ENCODE assay signal across 8 cellular contexts in the genomic region with DNA sequence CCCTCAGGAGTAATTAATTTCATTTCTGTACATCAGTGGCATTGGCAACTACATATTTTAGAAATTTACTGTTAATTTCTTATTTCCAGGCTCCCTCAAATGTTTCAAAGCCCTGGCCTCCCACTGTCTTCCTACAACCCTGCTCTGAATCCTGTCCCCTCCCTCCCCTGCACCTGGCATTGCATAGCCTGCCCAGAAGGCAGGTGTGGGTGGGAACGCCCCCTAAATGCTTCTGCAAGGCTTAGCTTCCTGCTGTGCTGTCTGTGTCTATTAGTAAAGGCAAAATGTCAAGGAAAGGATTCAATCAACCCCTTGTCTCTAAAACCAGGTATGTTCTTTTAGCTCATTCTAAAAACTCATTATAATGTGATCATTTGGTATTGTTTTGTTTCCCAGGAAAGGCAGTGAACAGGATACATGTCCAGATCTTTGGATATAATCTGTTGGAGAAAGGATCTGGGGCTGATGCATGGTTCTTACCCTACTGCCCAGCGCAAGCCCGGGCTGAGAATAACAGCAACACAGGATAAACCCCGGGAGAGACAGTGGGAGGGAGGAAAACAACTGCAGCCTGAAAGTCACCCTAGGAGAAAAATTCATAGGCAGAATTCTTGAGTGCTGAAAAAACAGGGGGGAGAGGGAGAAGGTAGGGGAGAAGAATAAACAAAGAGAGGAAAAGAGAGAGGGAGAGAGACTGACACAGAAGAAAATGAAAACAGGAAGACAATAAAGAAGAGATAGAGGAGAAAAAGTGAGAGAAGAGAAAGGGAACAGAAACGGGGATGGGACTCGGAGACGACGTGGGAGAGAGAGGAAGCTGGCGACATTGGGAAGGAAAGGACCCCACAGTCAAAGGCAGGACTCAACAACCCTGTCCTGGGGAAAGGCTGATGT. TPM values are rescaled to one million over a fixed set of nuclear protein-coding genes. Genes with fewer than 3 reads are reported as not detected.
A peak's percentile ranks its signal among the peaks of the same experiment; 100 is the strongest.
DNase-seq lines count a peak whose midpoint lies in the region; ATAC-seq and TF ChIP-seq lines count a peak whose summit lies in the region.

No MANE protein-coding gene starts in this region.

- H3K4me3 Mint-ChIP-seq in stimulated activated naive CD8-positive, alpha-beta T cell treated with anti-CD3 and anti-CD28 coated beads, Interleukin-15, Interleukin-2, amounts not matched to agents 100 ng/mL and 50 ng/mL, for 24 hours, result peak overlapping the region; percentile 85

- H3K27me3 Mint-ChIP-seq in stimulated activated naive CD8-positive, alpha-beta T cell treated with anti-CD3 and anti-CD28 coated beads, Interleukin-15, Interleukin-2, amounts not matched to agents 100 ng/mL and 50 ng/mL, for 24 hours, result peaks cover 68% of the 10 kb centered on the region

- peak overlapping the region; percentile 55 for H3K4me3 ChIP-seq in RWPE2 (ENCODE audit: severe bottlenecking)
- H3K4me3 ChIP-seq in fibroblast of villous mesenchyme (ENCODE audit: low read depth, low read length), result peak overlapping the region; percentile 69

- H3K4me1 Mint-ChIP-seq in stimulated activated naive CD8-positive, alpha-beta T cell treated with anti-CD3 and anti-CD28 coated beads, Interleukin-15, Interleukin-2, amounts not matched to agents 100 ng/mL and 50 ng/mL, for 24 hours (ENCODE audit: low read depth), result peaks cover 12% of the 10 kb centered on the region

- H3K27ac Mint-ChIP-seq in stimulated activated naive CD8-positive, alpha-beta T cell treated with anti-CD3 and anti-CD28 coated beads, Interleukin-15, Interleukin-2, amounts not matched to agents 100 ng/mL and 50 ng/mL, for 24 hours, result peak overlapping the region; percentile 76

- H3K27ac ChIP-seq in RWPE2 (ENCODE audit: poor library complexity, severe bottlenecking), result peak overlapping the region; percentile 29

- no peak for DNase-seq in stimulated activated naive CD8-positive, alpha-beta T cell treated with anti-CD3 and anti-CD28 coated beads, Interleukin-15, Interleukin-2, amounts not matched to agents 100 U/mL and 50 U/mL, for 24 hours
- DNase-seq in RWPE2 (ENCODE audit: low spot score) (no peak), fibroblast of villous mesenchyme (ENCODE audit: low read depth) (no peak), retina (peak; percentile 34), A172 (ENCODE audit: low spot score) (no peak)

- H3K36me3 ChIP-seq in RWPE2 (ENCODE audit: low read depth), result no peaks in the 10 kb centered on the region

- H3K9me3 Mint-ChIP-seq in stimulated activated naive CD8-positive, alpha-beta T cell treated with anti-CD3 and anti-CD28 coated beads, Interleukin-15, Interleukin-2, amounts not matched to agents 100 ng/mL and 50 ng/mL, for 24 hours, result peaks cover 10% of the 10 kb centered on the region

- TF ChIP-seq CTCF in RWPE2 (IDR thresholded peaks at IDR 0.05; ENCODE audit: poor library complexity, severe bottlenecking) (no peak), fibroblast of villous mesenchyme (IDR thresholded peaks at IDR 0.05; ENCODE audit: insufficient read depth, low read depth, low read length) (no peak)

- no peaks in the 10 kb centered on the region for H3K27me3 ChIP-seq in RWPE2 (ENCODE audit: insufficient read depth, poor library complexity, severe bottlenecking)

- no peak for ATAC-seq in stimulated activated naive CD8-positive, alpha-beta T cell treated with anti-CD3 and anti-CD28 coated beads, Interleukin-15, Interleukin-2, amounts not matched to agents 100 U/mL and 50 U/mL, for 24 hours
- ATAC-seq in RWPE2 (ENCODE audit: low read depth) (peak; percentile 30; the same call in 2 of the 3 replicates), HG03097 (IDR thresholded peaks at IDR 0.05; ENCODE audit: low FRiP score, unreplicated experiment) (no peak), HG03469 (IDR thresholded peaks at IDR 0.05; ENCODE audit: unreplicated experiment) (no peak)

- no peaks in the 10 kb centered on the region for H3K36me3 Mint-ChIP-seq in stimulated activated naive CD8-positive, alpha-beta T cell treated with anti-CD3 and anti-CD28 coated beads, Interleukin-15, Interleukin-2, amounts not matched to agents 100 ng/mL and 50 ng/mL, for 24 hours (ENCODE audit: low read depth)

- H3K9me3 ChIP-seq in RWPE2 (ENCODE audit: severe bottlenecking), result no peaks in the 10 kb centered on the region

- H3K4me1 ChIP-seq in RWPE2 (ENCODE audit: insufficient read depth, poor library complexity, severe bottlenecking), result peaks cover 4% of the 10 kb centered on the region

RNA-seq across cellular contexts. Expression of gene ZNF488, which starts 0.6 kb away (rescaled TPM):
- total RNA-seq in fibroblast of villous mesenchyme, result under 0.01 TPM in 1 of 2 replicates, not detected in the other
- total RNA-seq in A172 (2014; rRNA removed; shearing (Covaris generic)), result 2.6 and 3.6 TPM in 2 replicates

RNA-seq across cellular contexts. Expression of gene RBP3, which starts 35.3 kb away (rescaled TPM):
- total RNA-seq in fibroblast of villous mesenchyme, result not detected in 2 replicates
- not detected in 2 replicates for total RNA-seq in A172 (2014; rRNA removed; shearing (Covaris generic))
